ENCODE assay signal across 8 cellular contexts in genomic region chr11:125433454-125434121, GRCh38.
DNase-seq lines count a peak whose midpoint lies in the region; ATAC-seq and TF ChIP-seq lines count a peak whose summit lies in the region.

No MANE protein-coding gene starts in this region.

- H3K4me3 ChIP-seq in AG10803 (ENCODE audit: low read length): no peak overlapping the region

- TF ChIP-seq CTCF in AG10803 (conservative IDR thresholded peaks at IDR 0.05; ENCODE audit: low read length): peak; percentile 77

- DNase-seq in AG10803 (ENCODE audit: low read depth) (peak; percentile 59), HT1080 (ENCODE audit: low read depth) (peak; percentile 66), UCSD-AML1 (lab: John Stamatoyannopoulos, UW; ENCODE audit: unreplicated experiment) (peak; percentile 41), foreskin melanocyte (peak; percentile 39), non-pigmented ciliary epithelial cell (ENCODE audit: low read depth) (peak; percentile 36), NCI-H446 treated with DMSO at 0.1 percent for 48 hours (lab: John Stamatoyannopoulos, UW) (no peak), NCI-H510A treated with DMSO at 0.1 percent for 48 hours (lab: John Stamatoyannopoulos, UW) (no peak)

- peak; percentile 82 for ATAC-seq in GM18498 (IDR thresholded peaks at IDR 0.05; ENCODE audit: unreplicated experiment)

Comparison
In these comparisons a context has a peak if more than half of its experiments do, and no peak if none do; other contexts are left out.
1. DNase-seq: peak in AG10803 (single experiment), HT1080 (single experiment), UCSD-AML1 (single experiment), foreskin melanocyte (single experiment) and non-pigmented ciliary epithelial cell (single experiment); none in NCI-H446 treated with DMSO at 0.1 percent for 48 hours (single experiment) and NCI-H510A treated with DMSO at 0.1 percent for 48 hours (single experiment).